ENCODE assay signal across 6 cellular contexts in the genomic region with DNA sequence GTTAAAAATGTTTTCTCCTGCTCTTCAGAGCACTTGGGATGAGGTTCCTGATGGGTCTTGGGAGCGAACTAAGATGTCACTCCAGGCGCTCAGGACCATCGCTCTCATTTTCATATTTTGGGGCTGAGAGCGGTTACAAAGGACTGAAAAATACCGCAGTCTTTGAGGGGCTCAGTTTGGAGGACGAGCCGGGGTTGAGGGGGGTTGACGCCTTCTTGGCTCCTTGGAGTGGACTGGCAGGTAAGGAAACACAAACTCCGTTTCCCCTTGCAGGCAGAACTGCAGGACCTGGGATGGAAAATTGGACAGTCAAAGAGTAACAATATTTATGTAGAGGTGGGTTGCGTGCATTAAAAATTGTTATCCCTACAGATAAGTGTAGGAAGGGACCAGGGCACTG. TPM values are rescaled to one million over a fixed set of nuclear protein-coding genes. Genes with fewer than 3 reads are reported as not detected.
A peak's percentile ranks its signal among the peaks of the same experiment; 100 is the strongest.
DNase-seq lines count a peak whose midpoint lies in the region; ATAC-seq and TF ChIP-seq lines count a peak whose summit lies in the region.
"Not testable (repeated sequence)": the region's sequence is repeated elsewhere in the genome, so short reads cannot be mapped to it uniquely, and the experiment has no call there.

No MANE protein-coding gene starts in this region.

- ATAC-seq in GM23338, Right ventricle myocardium inferior: not testable (repeated sequence)

- not testable (repeated sequence) for H3K4me1 Mint-ChIP-seq in GM23338; T-helper 1 cell treated with Interleukin-12 subunit alpha and Interleukin-12 subunit beta and Interleukin-4 antibody, amounts not matched to agents 30 μg/mL and 1 μg/mL, for 36 hours (ENCODE audit: low read depth); neural progenitor cell

- H3K4me3 ChIP-seq in GM23338: peak overlapping the region; percentile 60
- H3K4me3 ChIP-seq in HUES6 (ENCODE audit: low read depth, low read length): peak overlapping the region; percentile 39; the same call in 1 of the 2 replicates
- H3K4me3 ChIP-seq in neural progenitor cell: not testable (repeated sequence)

- H2AFZ ChIP-seq in GM23338; neural progenitor cell (replicated peaks): not testable (repeated sequence)

- not testable (repeated sequence) for H3K9me3 Mint-ChIP-seq in GM23338; T-helper 1 cell treated with Interleukin-12 subunit alpha and Interleukin-12 subunit beta and Interleukin-4 antibody, amounts not matched to agents 30 μg/mL and 1 μg/mL, for 36 hours; neural progenitor cell

- H3K9ac ChIP-seq in HUES6 (ENCODE audit: low read length); neural progenitor cell: not testable (repeated sequence)

- not testable (repeated sequence) for H3K79me2 ChIP-seq in GM23338 (replicated peaks; ENCODE audit: insufficient read depth); neural progenitor cell (ENCODE audit: low read depth)

- not testable (repeated sequence) for H3K9me2 ChIP-seq in GM23338 (ENCODE audit: insufficient read depth)

- H3K27ac ChIP-seq in GM23338 (ENCODE audit: low read depth); HUES6 (ENCODE audit: low read depth, low read length); neural progenitor cell: not testable (repeated sequence)

- intact Hi-C loops in Right ventricle myocardium inferior (cut with DNase I): not testable (repeated sequence)

- H3K27me3 Mint-ChIP-seq in GM23338 (ENCODE audit: insufficient read depth, low read depth, poor library complexity): peaks cover 18% of the 10 kb centered on the region
- peaks cover 31% of the 10 kb centered on the region for H3K27me3 Mint-ChIP-seq in T-helper 1 cell treated with Interleukin-12 subunit alpha and Interleukin-12 subunit beta and Interleukin-4 antibody, amounts not matched to agents 30 μg/mL and 1 μg/mL, for 36 hours (ENCODE audit: low read depth)
- peaks cover 14% of the 10 kb centered on the region for H3K27me3 Mint-ChIP-seq in neural progenitor cell (ENCODE audit: insufficient read depth, low read depth)

- DNase-seq in GM23338 (ENCODE audit: low spot score) (peak; percentile 0), ecto neural progenitor cell (ENCODE audit: low spot score) (peak; percentile 34), Right ventricle myocardium inferior (ENCODE audit: missing footprints) (peak; percentile 62)
- not testable (repeated sequence) for DNase-seq in neural progenitor cell (ENCODE audit: low spot score)

- TF ChIP-seq CTCF in GM23338 (conservative IDR thresholded peaks at IDR 0.05; ENCODE audit: low read depth in 2 of 2); neural progenitor cell (IDR thresholded peaks at IDR 0.05): not testable (repeated sequence)

- H3K9me3 ChIP-seq in HUES6 (ENCODE audit: control insufficient read depth, insufficient read depth, low read depth, low read length); neural progenitor cell (ENCODE audit: low read depth): not testable (repeated sequence)

- H3K36me3 Mint-ChIP-seq in GM23338 (ENCODE audit: low read depth); T-helper 1 cell treated with Interleukin-12 subunit alpha and Interleukin-12 subunit beta and Interleukin-4 antibody, amounts not matched to agents 30 μg/mL and 1 μg/mL, for 36 hours (ENCODE audit: low read depth); neural progenitor cell: not testable (repeated sequence)

- H3K36me3 ChIP-seq in GM23338 (ENCODE audit: insufficient read depth); HUES6 (ENCODE audit: control insufficient read depth, insufficient read depth, low read length); neural progenitor cell: not testable (repeated sequence)

- H3F3A ChIP-seq in GM23338 (replicated peaks; ENCODE audit: low read depth); neural progenitor cell (ENCODE audit: low read depth): not testable (repeated sequence)

- H3K4me3 Mint-ChIP-seq in GM23338 (peak overlapping the region; percentile 81), neural progenitor cell (peak overlapping the region; percentile 54)
- H3K4me3 Mint-ChIP-seq in T-helper 1 cell treated with Interleukin-12 subunit alpha and Interleukin-12 subunit beta and Interleukin-4 antibody, amounts not matched to agents 30 μg/mL and 1 μg/mL, for 36 hours: peak overlapping the region; percentile 1

- H3K4me2 ChIP-seq in GM23338: 0 out of 2 replicates have a peak overlapping the region, but pooled peaks have one; percentile 60
- H3K4me2 ChIP-seq in neural progenitor cell: not testable (repeated sequence)

- H3K4me1 ChIP-seq in GM23338 (ENCODE audit: insufficient read depth); HUES6 (ENCODE audit: control insufficient read depth, insufficient read depth, low read length); neural progenitor cell: not testable (repeated sequence)

- not testable (repeated sequence) for H4K20me1 ChIP-seq in GM23338 (replicated peaks; ENCODE audit: insufficient read depth); neural progenitor cell (ENCODE audit: low read depth)

- H3K27me3 ChIP-seq in GM23338 (ENCODE audit: insufficient read depth) (peaks cover 33% of the 10 kb centered on the region), neural progenitor cell (peaks cover 48% of the 10 kb centered on the region)
- H3K27me3 ChIP-seq in HUES6 (ENCODE audit: control insufficient read depth, insufficient read depth, low read length): not testable (repeated sequence)

- not testable (repeated sequence) for H3K27ac Mint-ChIP-seq in GM23338; T-helper 1 cell treated with Interleukin-12 subunit alpha and Interleukin-12 subunit beta and Interleukin-4 antibody, amounts not matched to agents 30 μg/mL and 1 μg/mL, for 36 hours; neural progenitor cell

RNA-seq across cellular contexts. Expression of gene NBPF20, which starts 35.3 kb away (rescaled TPM):
- 0.83 and 1.6 TPM in 2 replicates for total RNA-seq in GM23338 (2014; rRNA removed; shearing (Covaris generic))
- polyA plus RNA-seq in GM23338 (2016; fragmentation: Nextera tagmentation; extraction: Ambion mirVana): 0.30 and 0.50 TPM in 2 replicates
- 0.57 TPM for total RNA-seq in Right ventricle myocardium inferior
- 0.37 and 0.68 TPM in 2 replicates for total RNA-seq in neural progenitor cell (ENCODE audit: low replicate concordance)

Comparison
In these comparisons a context has a peak if more than half of its experiments do, and no peak if none do; other contexts are left out.
1. H3K4me3 Mint-ChIP-seq: peak in every context shown above with its lines; median percentile 81 in GM23338; 54 in neural progenitor cell; 1 in T-helper 1 cell treated with Interleukin-12 subunit alpha and Interleukin-12 subunit beta and Interleukin-4 antibody, amounts not matched to agents 30 μg/mL and 1 μg/mL, for 36 hours.